ENCODE assay signal across 8 cellular contexts in the genomic region with DNA sequence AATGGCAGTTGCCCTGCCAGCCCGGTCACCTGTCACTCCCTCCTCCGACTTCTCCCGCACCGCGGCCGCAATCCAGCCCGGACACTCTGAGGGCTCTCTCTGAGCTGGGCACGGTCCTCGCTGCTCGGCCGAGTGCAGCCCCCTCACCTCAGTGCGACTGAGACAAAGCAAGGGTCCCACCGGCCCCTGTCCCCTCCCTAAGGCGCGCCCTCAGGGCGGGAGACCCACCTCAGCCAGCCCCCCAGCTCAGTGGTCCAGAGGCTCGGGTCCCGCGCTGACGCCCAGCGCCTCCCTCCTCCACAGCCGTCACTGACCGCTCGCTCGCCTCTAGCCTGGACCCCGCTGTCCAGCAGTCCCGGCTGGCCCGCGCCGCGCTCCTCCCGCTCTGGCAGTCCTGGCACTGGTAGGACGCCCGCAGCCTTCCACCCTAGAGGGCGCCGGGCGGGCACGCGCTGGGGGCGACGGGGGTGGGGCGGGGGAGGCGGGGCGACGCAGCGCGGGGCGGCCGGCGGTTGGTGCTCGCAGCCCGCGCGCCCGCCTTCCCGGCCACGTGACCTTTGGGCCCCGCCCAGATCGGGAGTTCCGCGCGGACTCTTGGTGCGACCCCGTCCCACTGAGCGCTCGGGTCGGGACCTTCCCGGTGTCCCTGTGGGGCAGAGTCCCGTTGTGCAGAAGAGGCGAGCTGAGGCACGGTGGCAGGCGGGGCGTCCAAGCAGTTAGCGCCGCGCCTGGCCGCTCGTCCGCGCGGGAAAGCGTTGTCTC. TPM values are rescaled to one million over a fixed set of nuclear protein-coding genes. Genes with fewer than 3 reads are reported as not detected.
DNase-seq lines count a peak whose midpoint lies in the region; ATAC-seq, FAIRE-seq and TF ChIP-seq lines count a peak whose summit lies in the region.

No MANE protein-coding gene starts in this region.

- peak overlapping the region; percentile 17 to 65 for H3K9ac ChIP-seq in kidney (ENCODE audit: low read length in 2 of 2)

- H3K4me1 ChIP-seq in kidney (ENCODE audit: control insufficient read depth in 1 of 2, insufficient read depth in 1 of 2, low read depth in 1 of 2, low read length in 2 of 2): peaks cover 0 to 4% of the 10 kb centered on the region in 2 donors

- FAIRE-seq in kidney (lab: Jason Lieb, UNC): no peak

- peak; percentile 53 for DNase-seq in NCI-H2107 (lab: John Stamatoyannopoulos, UW)
- DNase-seq in NCI-H2107 treated with DMSO at 0.1 percent for 48 hours (lab: John Stamatoyannopoulos, UW; ENCODE audit: unreplicated experiment): no peak
- DNase-seq in NCI-H2227 (lab: John Stamatoyannopoulos, UW; ENCODE audit: unreplicated experiment): peak; percentile 76
- peak; percentile 67 for DNase-seq in activated CD4-positive, CD25-positive, alpha-beta regulatory T cell treated with anti-CD3 and anti-CD28 coated beads, Interleukin-2, amount 50 U/mL, for 16 hours (ENCODE audit: low read depth, low spot score)
- peak in 58 of 61 donors; percentile 40 to 88 (median 76) for DNase-seq in caudate nucleus (lab: John Stamatoyannopoulos, UW)
- peak; percentile 93 for DNase-seq in kidney
- DNase-seq in stimulated activated CD4-positive, alpha-beta T cell treated with anti-CD3 and anti-CD28 coated beads, Interleukin-15, amount 100 ng/mL, for 1 hour (ENCODE audit: low read depth in 1 of 2, low spot score in 1 of 2): peak; percentile 63 to 79

- H3K27ac ChIP-seq in caudate nucleus (ENCODE audit: low read depth, low read length) (peak overlapping the region; percentile 44), kidney (ENCODE audit: low read depth in 2 of 2, low read length in 2 of 2) (no peak overlapping the region)

- intact Hi-C loops in kidney (cut with DNase I): no loop called here

- peak overlapping the region; percentile 79 to 84 for H3K4me3 ChIP-seq in kidney (ENCODE audit: low read length in 2 of 2)

- peak; percentile 3 for TF ChIP-seq CTCF in kidney (IDR thresholded peaks at IDR 0.05; ENCODE audit: borderline replicate concordance, extremely low read depth, insufficient read depth)

- peak; percentile 73 for ATAC-seq in HG03025 (IDR thresholded peaks at IDR 0.05; ENCODE audit: low FRiP score, unreplicated experiment)

- no peaks in the 10 kb centered on the region for H3K9me3 ChIP-seq in kidney (ENCODE audit: control insufficient read depth in 1 of 2, low read length in 2 of 2)

- H3K36me3 ChIP-seq in kidney (ENCODE audit: control insufficient read depth in 1 of 2, insufficient read depth in 2 of 2, low read length in 2 of 2): no peaks in the 10 kb centered on the region

RNA-seq across cellular contexts. Expression of a gene that starts 7.9 kb away (rescaled TPM):
- 25.1 TPM for total RNA-seq in kidney
- 16.4 TPM for polyA plus RNA-seq in kidney (ENCODE audit: insufficient read depth, low read depth, low replicate concordance)

RNA-seq across cellular contexts. Expression of a gene that starts 43.5 kb away (rescaled TPM):
- 2.7 TPM for total RNA-seq in kidney
- polyA plus RNA-seq in kidney (ENCODE audit: insufficient read depth, low read depth, low replicate concordance): 4.8 TPM
